In genomic region chr3:63940389-63940757, GRCh38 we compare ENCODE assay signal across 24 cellular contexts. TPM values are rescaled to one million over a fixed set of nuclear protein-coding genes. Genes with fewer than 3 reads are reported as not detected.
DNase-seq lines count a peak whose midpoint lies in the region; ATAC-seq, FAIRE-seq and TF ChIP-seq lines count a peak whose summit lies in the region.
"Had no signal": no experiment of that assay in that cellular context is flagged by ENCODE, and none has a peak within 500 bp of the region (broad histone marks: within the 10 kb centered on the region; RNA-seq: fewer than 3 reads in every experiment).

No MANE protein-coding gene starts in this region.

- no peak overlapping the region for H3K4ac ChIP-seq in IMR-90 (ENCODE audit: low read depth, low read length)

- H2BK120ac ChIP-seq in IMR-90 (ENCODE audit: low read depth, low read length), result no peak overlapping the region

- WGBS in IMR-90 (ENCODE audit: extremely low coverage in 2 of 2, insufficient read length in 1 of 2), 2 experiments, result no CpG with 5 or more reads among the region's 4 CpGs

- H3K36me3 ChIP-seq in IMR-90 (ENCODE audit: control insufficient read depth, insufficient read depth, low read length) (peaks cover 4% of the 10 kb centered on the region; the same call in 1 of the 2 replicates), bronchial epithelial cell (ENCODE audit: control insufficient read depth, insufficient read depth, low read length) (peaks cover 3% of the 10 kb centered on the region), tibial artery (peaks cover 0 to 9% (median 0%) of the 10 kb centered on the region in 3 donors)
- H3K36me3 ChIP-seq: prostate gland had no signal

- H3K18ac ChIP-seq in IMR-90 (ENCODE audit: low read depth, low read length), result no peak overlapping the region

- POLR2A ChIA-PET in IMR-90 (lab: Charles Lee; ENCODE audit: unreplicated experiment), result no interaction called here

- no peak overlapping the region for H2AFZ ChIP-seq in IMR-90 (replicated peaks; ENCODE audit: low read length, poor library complexity)

- DNase-seq in A172 (ENCODE audit: low spot score) (peak; percentile 32), IMR-90 (peak; percentile 76), bronchial epithelial cell (ENCODE audit: low read depth) (peak; percentile 95), immature natural killer cell (no peak), ecto neural progenitor cell (ENCODE audit: low spot score) (no peak), tibial artery (no peak)
- DNase-seq: activated gamma-delta T cell; anterior cingulate cortex; CD8-positive, alpha-beta memory T cell; dermis blood vessel endothelial cell; foreskin melanocyte; NCI-H1417 treated with DMSO at 0.1 percent for 48 hours; stimulated activated naive CD4-positive, alpha-beta T cell; upper lobe of left lung had no signal

- peak overlapping the region; percentile 57; the same call in 1 of the 2 replicates for H3K4me2 ChIP-seq in IMR-90 (ENCODE audit: low read depth, low read length)
- H3K4me2 ChIP-seq: A549, KMS-11 had no signal

- no peak overlapping the region for H3K4me3 Mint-ChIP-seq in immature natural killer cell
- H3K4me3 Mint-ChIP-seq: CD8-positive, alpha-beta memory T cell had no signal

- peaks cover 0 to 3% (median 0%) of the 10 kb centered on the region in 3 donors for H3K36me3 Mint-ChIP-seq in immature natural killer cell

- H3K9me3 Mint-ChIP-seq in immature natural killer cell, result no peaks in the 10 kb centered on the region
- H3K9me3 Mint-ChIP-seq: CD8-positive, alpha-beta memory T cell had no signal

- H3K4me3 ChIP-seq in IMR-90 (ENCODE audit: insufficient read depth, low read depth, low read length) (no peak overlapping the region), bronchial epithelial cell (ENCODE audit: low read depth, low read length) (no peak overlapping the region), tibial artery (no peak overlapping the region)
- H3K4me3 ChIP-seq: A549, prostate gland, upper lobe of left lung had no signal

- dilution Hi-C loops in IMR-90 (cut with HindIII; ENCODE audit: low sequenced_read_pairs, unreplicated experiment), result no loop called here

- peaks cover 47 to 83% of the 10 kb centered on the region in 2 experiments for H3K79me1 ChIP-seq in IMR-90 (ENCODE audit: low read depth in 1 of 2, low read length in 2 of 2)

- H4K91ac ChIP-seq in IMR-90 (ENCODE audit: insufficient read depth, low read depth, low read length), result no peak overlapping the region

- no peak overlapping the region for H2BK15ac ChIP-seq in IMR-90 (ENCODE audit: low read depth, low read length)

- H2AK9ac ChIP-seq in IMR-90 (replicated peaks; ENCODE audit: low read depth, low read length, poor library complexity), result no peak overlapping the region

- no peak overlapping the region for H3K9ac ChIP-seq in IMR-90 (ENCODE audit: low read depth, low read length)
- H3K9ac ChIP-seq: KMS-11 had no signal

- peaks cover 66 to 95% of the 10 kb centered on the region in 2 donors for H3K4me1 Mint-ChIP-seq in immature natural killer cell

- in situ Hi-C loops in IMR-90 (cut with MboI; ENCODE audit: low sequenced_read_pairs), result no loop called here

- H3K14ac ChIP-seq in IMR-90 (replicated peaks; ENCODE audit: low read depth, low read length), result 0 out of 2 replicates have a peak overlapping the region, but pooled peaks have one; percentile 1

- H3K56ac ChIP-seq in IMR-90 (ENCODE audit: extremely low read depth, insufficient read depth, low read length), result no peak overlapping the region

- TF ChIP-seq RAD21 in IMR-90 (IDR thresholded peaks at IDR 0.05; ENCODE audit: low read length), result no peak

- H3K27me3 ChIP-seq in IMR-90 (ENCODE audit: control insufficient read depth, insufficient read depth, low read length), result no peaks in the 10 kb centered on the region
- no peaks in the 10 kb centered on the region for H3K27me3 ChIP-seq in bronchial epithelial cell (ENCODE audit: control insufficient read depth, insufficient read depth, low read length)
- no peaks in the 10 kb centered on the region for H3K27me3 ChIP-seq in tibial artery
- H3K27me3 ChIP-seq: upper lobe of left lung had no signal

- H3K27ac Mint-ChIP-seq in immature natural killer cell, result peak overlapping the region in 4 of 6 donors; percentile 18 to 43 (median 37)

- no peak overlapping the region for H2BK5ac ChIP-seq in IMR-90 (ENCODE audit: low read depth, low read length, poor library complexity, severe bottlenecking)

- peaks cover 0 to 2% (median 0%) of the 10 kb centered on the region in 3 donors for H3K27me3 Mint-ChIP-seq in immature natural killer cell (ENCODE audit: low read depth in 3 of 3)
- H3K27me3 Mint-ChIP-seq: CD8-positive, alpha-beta memory T cell had no signal

- H4K20me1 ChIP-seq in IMR-90 (ENCODE audit: insufficient read depth, low read length), result peaks cover 63% of the 10 kb centered on the region

- BruUV-seq in IMR-90 (replicated peaks; lab: Mats Ljungman, UMichigan), result no TSS peak

- H3K23ac ChIP-seq in IMR-90 (ENCODE audit: low read depth, low read length), result no peak overlapping the region

- H2BK20ac ChIP-seq in IMR-90 (ENCODE audit: low read depth, low read length), result no peak overlapping the region

- no peak for TF ChIP-seq POLR2A in IMR-90 (IDR thresholded peaks at IDR 0.05; ENCODE audit: low read depth, low read length)

- H2AK5ac ChIP-seq in IMR-90 (ENCODE audit: low read depth, low read length), result no peak overlapping the region

- ATAC-seq in IMR-90 (ENCODE audit: low read depth) (peak; percentile 88), GM18519 (IDR thresholded peaks at IDR 0.05; ENCODE audit: low FRiP score, unreplicated experiment) (no peak), HG02588 (IDR thresholded peaks at IDR 0.05; ENCODE audit: unreplicated experiment) (no peak)
- ATAC-seq: A549, Right ventricle myocardium inferior had no signal

- CTCF ChIA-PET in IMR-90 (lab: Yijun Ruan, JAX), result no interaction called here

- H3K27ac ChIP-seq in IMR-90 (ENCODE audit: insufficient read depth, low read length) (no peak overlapping the region), tibial artery (no peak overlapping the region)
- H3K27ac ChIP-seq: A549, HL-60, KMS-11, prostate gland, upper lobe of left lung had no signal

- no peak for FAIRE-seq in bronchial epithelial cell (lab: Jason Lieb, UNC)
- FAIRE-seq: A549 had no signal

- no peak for TF ChIP-seq CTCF in IMR-90 (conservative IDR thresholded peaks at IDR 0.05; ENCODE audit: low read depth, low read length)
- no peak for TF ChIP-seq CTCF in bronchial epithelial cell (IDR thresholded peaks at IDR 0.05; ENCODE audit: insufficient read depth, low read length, severe bottlenecking)
- TF ChIP-seq CTCF in tibial artery (IDR thresholded peaks at IDR 0.05), result no peak

- H3K9me3 ChIP-seq in IMR-90 (ENCODE audit: control insufficient read depth, insufficient read depth, low read length) (peaks cover 3% of the 10 kb centered on the region), tibial artery (no peaks in the 10 kb centered on the region)
- H3K9me3 ChIP-seq: A549, prostate gland, upper lobe of left lung had no signal

- H3K4me1 ChIP-seq in IMR-90 (ENCODE audit: control insufficient read depth, insufficient read depth, low read length) (peaks cover 14% of the 10 kb centered on the region), tibial artery (peaks cover 0 to 8% (median 2%) of the 10 kb centered on the region in 4 donors)
- H3K4me1 ChIP-seq: prostate gland had no signal

- H4K5ac ChIP-seq in IMR-90 (ENCODE audit: low read depth, low read length), result no peak overlapping the region

- no peak overlapping the region for H4K8ac ChIP-seq in IMR-90 (ENCODE audit: low read depth in 2 of 2, low read length in 2 of 2)

- H3K9me1 ChIP-seq in IMR-90 (ENCODE audit: insufficient read depth, low read length), result peaks cover 30% of the 10 kb centered on the region

- intact Hi-C loops in IMR-90 (cut with micrococcal nuclease) (no loop called here), tibial artery (cut with DNase I; ENCODE audit: low total_unique reads) (no loop called here)

TF ChIP-seq in IMR-90, 13 proteins besides CTCF, POLR2A, EP300 and RAD21:
- TF ChIP-seq MAFK (IDR thresholded peaks at IDR 0.05; ENCODE audit: low read depth, low read length) (no peak), ELK1 (IDR thresholded peaks at IDR 0.05; ENCODE audit: borderline replicate concordance, low read depth, low read length) (no peak), CHD1 (IDR thresholded peaks at IDR 0.05; ENCODE audit: low read depth, low read length) (no peak), RFX5 (IDR thresholded peaks at IDR 0.05; ENCODE audit: low read depth, low read length) (no peak), FOS (IDR thresholded peaks at IDR 0.05; ENCODE audit: low read depth, low read length) (peak; percentile 48; the same call in 1 of the 2 replicates), MXI1 (IDR thresholded peaks at IDR 0.05; ENCODE audit: borderline replicate concordance, low read depth, low read length) (no peak), CEBPB (IDR thresholded peaks at IDR 0.05; ENCODE audit: low read depth, low read length) (peak; percentile 90)
TF ChIP-seq in IMR-90: peak in this region for 2.

RNA-seq across cellular contexts. Expression of gene SCAANT1, which starts 28.2 kb away (rescaled TPM):
- total RNA-seq in A172 (2014; rRNA removed; shearing (Covaris generic)), result not detected in 2 replicates
- total RNA-seq in IMR-90 (2012; rRNA removed) (not detected in 2 replicates), bronchial epithelial cell (not detected in 2 replicates)
- polyA plus RNA-seq in IMR-90 (2012; rRNA removed) (not detected in 2 replicates), immature natural killer cell (1 to 10 TPM in 1 of 3 donors, not detected in 2; 6.3 TPM)
- polyA plus RNA-seq in IMR-90 (2012; cell fraction: cytosol; rRNA removed), result not detected in 2 replicates
- not detected in 2 replicates for polyA plus RNA-seq in IMR-90 (2012; cell fraction: nucleus; rRNA removed; ENCODE audit: low replicate concordance)
- total RNA-seq: CD8-positive, alpha-beta memory T cell; dermis blood vessel endothelial cell; liver; myocyte; prostate gland; Right ventricle myocardium inferior; T-helper 1 cell treated with Interleukin-12 subunit alpha and Interleukin-12 subunit beta and Interleukin-4 antibody, amounts not matched to agents 30 ng/mL and 1 ng/mL, for 36 hours; upper lobe of left lung had no signal
- polyA plus RNA-seq: A549; CD8-positive, alpha-beta memory T cell; liver had no signal

Comparison
In these comparisons a context has a peak if more than half of its experiments do, and no peak if none do; other contexts are left out.
1. DNase-seq: peak in A172 (single experiment), IMR-90 (single experiment) and bronchial epithelial cell (single experiment); none in immature natural killer cell (0 of 3), ecto neural progenitor cell (single experiment) and tibial artery (0 of 2).